ENCODE assay signal across 16 cellular contexts in genomic region chr4:35038079-35038805, GRCh38.
"Had no signal": no experiment of that assay in that cellular context is flagged by ENCODE, and none has a peak within 500 bp of the region (broad histone marks: within the 10 kb centered on the region; RNA-seq: fewer than 3 reads in every experiment).

No MANE protein-coding gene starts in this region.

- H3K9me3 ChIP-seq: sigmoid colon had no signal

- H3K36me3 ChIP-seq: sigmoid colon, tibial artery had no signal

- H3K4me1 ChIP-seq: foreskin keratinocyte, sigmoid colon, tibial artery had no signal

- H2AFZ ChIP-seq: hepatocyte had no signal

- DNase-seq: activated CD4-positive, alpha-beta T cell treated with anti-CD3 and anti-CD28 coated beads, Interleukin-2, amount 10 ng/mL, durations not matched to agents 24 days and 14 days; activated CD8-positive, alpha-beta T cell treated with anti-CD3 and anti-CD28 coated beads for 36 hours; activated naive CD4-positive, alpha-beta T cell treated with Interleukin-2 at 50 U/mL for 16 hours; activated naive CD8-positive, alpha-beta T cell treated with anti-CD3 and anti-CD28 coated beads, Interleukin-2, amount 10 ng/mL, durations not matched to agents 7 days and 5 days; activated T-cell treated with anti-CD3 and anti-CD28 coated beads, Interleukin-2, amount 50 U/mL, for 1 hour; caudate nucleus; foreskin keratinocyte; left cardiac atrium; nucleus accumbens; sigmoid colon; stimulated activated CD4-positive, alpha-beta T cell treated with anti-CD3 and anti-CD28 coated beads, Interleukin-4, amount 100 ng/mL, for 4 hours; stimulated activated naive CD4-positive, alpha-beta T cell; T-helper 9 cell; tibial artery had no signal

- H3K27ac ChIP-seq: foreskin keratinocyte, hepatocyte, sigmoid colon, tibial artery had no signal

- H3K4me3 ChIP-seq: hepatocyte, sigmoid colon, tibial artery had no signal

- H3K4me2 ChIP-seq: hepatocyte had no signal

- H3K79me2 ChIP-seq: hepatocyte had no signal

- ATAC-seq: activated CD8-positive, alpha-beta T cell treated with anti-CD3 and anti-CD28 coated beads for 36 hours; activated T-helper 17 cell treated with anti-CD3 and anti-CD28 coated beads, Interleukin-2, amount 50 U/mL, for 72 hours; foreskin keratinocyte had no signal

- H3K27me3 ChIP-seq: foreskin keratinocyte, hepatocyte, sigmoid colon, tibial artery had no signal
